14 cellular contexts compared by ENCODE assay signal in the genomic region with DNA sequence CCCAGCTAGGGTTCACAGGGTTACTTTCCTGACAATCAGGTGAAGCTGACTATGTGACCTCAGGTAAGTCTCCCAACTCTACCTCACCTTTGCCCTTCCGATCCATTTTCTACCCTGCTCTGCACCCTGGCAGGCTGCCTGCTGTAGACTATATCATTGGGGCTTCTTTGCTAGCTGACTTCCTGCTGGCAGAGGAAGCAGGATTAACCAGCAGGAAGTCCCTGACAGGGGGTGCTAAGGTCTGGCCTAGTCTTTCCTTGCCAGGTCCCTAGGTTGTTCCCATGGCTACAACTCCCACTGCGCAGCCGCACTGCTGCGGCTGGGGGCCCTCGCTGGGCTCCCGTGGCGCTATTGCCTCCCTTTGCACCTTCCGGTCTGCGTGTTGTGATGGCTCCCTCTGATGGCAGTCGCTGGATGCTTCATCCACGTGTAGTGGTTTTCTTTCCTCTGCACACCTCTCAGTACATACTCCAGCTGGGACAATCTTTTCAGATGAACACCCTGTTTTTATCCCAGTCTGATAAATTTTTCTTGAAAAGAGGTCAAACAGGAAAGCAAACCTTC.
DNase-seq lines count a peak whose midpoint lies in the region; ATAC-seq and TF ChIP-seq lines count a peak whose summit lies in the region.
"Had no signal": no experiment of that assay in that cellular context is flagged by ENCODE, and none has a peak within 500 bp of the region (broad histone marks: within the 10 kb centered on the region; RNA-seq: fewer than 3 reads in every experiment).

No MANE protein-coding gene starts in this region.

- POLR2A ChIA-PET in Caco-2 (lab: Charles Lee): no interaction called here

- H3K9me3 Mint-ChIP-seq in Caco-2 (ENCODE audit: unreplicated experiment): peaks cover 9% of the 10 kb centered on the region
- no peaks in the 10 kb centered on the region for H3K9me3 Mint-ChIP-seq in activated CD4-positive, alpha-beta T cell treated with anti-CD3 and anti-CD28 coated beads, Interleukin-2, amount 10 ng/mL, durations not matched to agents 24 days and 14 days

- no peaks in the 10 kb centered on the region for H3K9me3 ChIP-seq in Caco-2
- H3K9me3 ChIP-seq in body of pancreas: no peaks in the 10 kb centered on the region
- no peaks in the 10 kb centered on the region for H3K9me3 ChIP-seq in left lung

- H3K4me3 ChIP-seq in Caco-2 (ENCODE audit: low read depth, low read length) (no peak overlapping the region), LNCaP clone FGC (ENCODE audit: low read depth, low read length) (no peak overlapping the region), body of pancreas (no peak overlapping the region), left lung (no peak overlapping the region), foreskin fibroblast (ENCODE audit: low read depth in 1 of 2, low read length in 2 of 2) (no peak overlapping the region)

- BruUV-seq in Caco-2 (replicated peaks; lab: Mats Ljungman, UMichigan): no TSS peak

- H3K27me3 ChIP-seq in Caco-2 (replicated peaks; ENCODE audit: control insufficient read depth, insufficient read depth, low read length) (no peaks in the 10 kb centered on the region), body of pancreas (no peaks in the 10 kb centered on the region), left lung (no peaks in the 10 kb centered on the region)

- TF ChIP-seq CTCF in Caco-2 (IDR thresholded peaks at IDR 0.05; ENCODE audit: insufficient read depth in 1 of 2, low read depth in 1 of 2, low read length in 1 of 2, severe bottlenecking in 1 of 2, unreplicated experiment in 1 of 2) (peak; percentile 31 to 37), LNCaP clone FGC (IDR thresholded peaks at IDR 0.05; ENCODE audit: control insufficient read depth, extremely low read depth, insufficient read depth) (peak; percentile 17; the same call in 1 of the 2 replicates), body of pancreas (IDR thresholded peaks at IDR 0.05) (peak in 3 of 7 experiments; percentile 15 to 27 (median 26)), left lung (IDR thresholded peaks at IDR 0.05) (no peak), foreskin fibroblast (IDR thresholded peaks at IDR 0.05; ENCODE audit: low read depth, low read length) (no peak)

- no peaks in the 10 kb centered on the region for H3K36me3 ChIP-seq in Caco-2 (ENCODE audit: control insufficient read depth, insufficient read depth, low read length)
- H3K36me3 ChIP-seq in body of pancreas (replicated peaks in 1 of 2; ENCODE audit: insufficient read depth in 1 of 2, low read depth in 2 of 2): no peaks in the 10 kb centered on the region
- no peaks in the 10 kb centered on the region for H3K36me3 ChIP-seq in left lung

- no peaks in the 10 kb centered on the region for H3K36me3 Mint-ChIP-seq in Caco-2 (ENCODE audit: insufficient read depth, unreplicated experiment)
- H3K36me3 Mint-ChIP-seq in activated CD4-positive, alpha-beta T cell treated with anti-CD3 and anti-CD28 coated beads, Interleukin-2, amount 10 ng/mL, durations not matched to agents 24 days and 14 days (ENCODE audit: low read depth): no peaks in the 10 kb centered on the region

- no peak overlapping the region for H3K4me3 Mint-ChIP-seq in Caco-2 (ENCODE audit: unreplicated experiment)
- H3K4me3 Mint-ChIP-seq in activated CD4-positive, alpha-beta T cell treated with anti-CD3 and anti-CD28 coated beads, Interleukin-2, amount 10 ng/mL, durations not matched to agents 24 days and 14 days: no peak overlapping the region
- H3K4me3 Mint-ChIP-seq: B cell had no signal

- peaks cover 11% of the 10 kb centered on the region for H3K27me3 Mint-ChIP-seq in Caco-2 (ENCODE audit: insufficient read depth, unreplicated experiment)
- peaks cover 1% of the 10 kb centered on the region for H3K27me3 Mint-ChIP-seq in activated CD4-positive, alpha-beta T cell treated with anti-CD3 and anti-CD28 coated beads, Interleukin-2, amount 10 ng/mL, durations not matched to agents 24 days and 14 days

- H3K27ac Mint-ChIP-seq in Caco-2 (ENCODE audit: unreplicated experiment): no peak overlapping the region
- H3K27ac Mint-ChIP-seq in activated CD4-positive, alpha-beta T cell treated with anti-CD3 and anti-CD28 coated beads, Interleukin-2, amount 10 ng/mL, durations not matched to agents 24 days and 14 days: no peak overlapping the region
- H3K27ac Mint-ChIP-seq: B cell had no signal

- no peaks in the 10 kb centered on the region for H3K4me1 Mint-ChIP-seq in Caco-2 (ENCODE audit: low read depth, unreplicated experiment)
- H3K4me1 Mint-ChIP-seq in activated CD4-positive, alpha-beta T cell treated with anti-CD3 and anti-CD28 coated beads, Interleukin-2, amount 10 ng/mL, durations not matched to agents 24 days and 14 days: no peaks in the 10 kb centered on the region
- H3K4me1 Mint-ChIP-seq: B cell had no signal

- intact Hi-C loops in Caco-2 (cut with micrococcal nuclease; ENCODE audit: unreplicated experiment): loop anchor here (1.0 kb wide), 1 partner anchor 21 kb away; no protein-coding TSS in a partner anchor
- intact Hi-C loops in body of pancreas (cut with DNase I): no loop called here
- intact Hi-C loops in left lung (cut with DNase I): no loop called here
- intact Hi-C loops in activated CD4-positive, alpha-beta T cell treated with anti-CD3 and anti-CD28 coated beads, Interleukin-2, amount 10 ng/mL, durations not matched to agents 24 days and 14 days (cut with micrococcal nuclease): no loop called here

- TF ChIP-seq POLR2A in body of pancreas (IDR thresholded peaks at IDR 0.05): no peak

- H3K4me1 ChIP-seq in Caco-2: no peaks in the 10 kb centered on the region
- H3K4me1 ChIP-seq in body of pancreas: peaks cover 16% of the 10 kb centered on the region
- no peaks in the 10 kb centered on the region for H3K4me1 ChIP-seq in left lung

- WGBS in body of pancreas, 2 donors: 56 to 60% methylated on average over 11 of the region's 11 CpGs

- H3K27ac ChIP-seq in body of pancreas: peak overlapping the region in 1 of 4 donors; percentile 41
- no peak overlapping the region for H3K27ac ChIP-seq in left lung

- CTCF ChIA-PET in Caco-2 (lab: Charles Lee): interaction anchor here (0.6 to 1.3 kb wide), 2 partner anchors 10 to 20 kb away, joined by 3 to 11 read pairs; no protein-coding TSS in a partner anchor

- DNase-seq in Caco-2: peak in 1 of 2 experiments; percentile 42
- DNase-seq in LNCaP clone FGC (ENCODE audit: low read depth): no peak
- peak; percentile 7 to 45 (median 36) for DNase-seq in body of pancreas
- DNase-seq in left lung: no peak
- no peak for DNase-seq in activated CD4-positive, alpha-beta T cell treated with anti-CD3 and anti-CD28 coated beads, Interleukin-2, amount 10 ng/mL, durations not matched to agents 24 days and 14 days
- DNase-seq in AML-193 (lab: John Stamatoyannopoulos, UW): no peak
- DNase-seq in foreskin fibroblast: no peak
- DNase-seq: amygdala; DMS79 treated with DMSO at 0.1 percent for 48 hours; effector CD8-positive, alpha-beta T cell; Kasumi-1; NCI-H2081 treated with DMSO at 0.1 percent for 48 hours had no signal

- peak; percentile 70 for ATAC-seq in body of pancreas
- ATAC-seq in left lung: peak; percentile 65
- no peak for ATAC-seq in esophagus mucosa

Comparison
In these comparisons a context has a peak if more than half of its experiments do, and no peak if none do; other contexts are left out.
1. DNase-seq: peak in body of pancreas (4 of 4); none in LNCaP clone FGC (single experiment), left lung (0 of 2), activated CD4-positive, alpha-beta T cell treated with anti-CD3 and anti-CD28 coated beads, Interleukin-2, amount 10 ng/mL, durations not matched to agents 24 days and 14 days (single experiment), AML-193 (0 of 2) and foreskin fibroblast (0 of 2).
2. CTCF ChIP-seq: peak in Caco-2 (2 of 2) and LNCaP clone FGC (single experiment); none in left lung (0 of 2) and foreskin fibroblast (single experiment).